12 cellular contexts compared by ENCODE assay signal in the genomic region with DNA sequence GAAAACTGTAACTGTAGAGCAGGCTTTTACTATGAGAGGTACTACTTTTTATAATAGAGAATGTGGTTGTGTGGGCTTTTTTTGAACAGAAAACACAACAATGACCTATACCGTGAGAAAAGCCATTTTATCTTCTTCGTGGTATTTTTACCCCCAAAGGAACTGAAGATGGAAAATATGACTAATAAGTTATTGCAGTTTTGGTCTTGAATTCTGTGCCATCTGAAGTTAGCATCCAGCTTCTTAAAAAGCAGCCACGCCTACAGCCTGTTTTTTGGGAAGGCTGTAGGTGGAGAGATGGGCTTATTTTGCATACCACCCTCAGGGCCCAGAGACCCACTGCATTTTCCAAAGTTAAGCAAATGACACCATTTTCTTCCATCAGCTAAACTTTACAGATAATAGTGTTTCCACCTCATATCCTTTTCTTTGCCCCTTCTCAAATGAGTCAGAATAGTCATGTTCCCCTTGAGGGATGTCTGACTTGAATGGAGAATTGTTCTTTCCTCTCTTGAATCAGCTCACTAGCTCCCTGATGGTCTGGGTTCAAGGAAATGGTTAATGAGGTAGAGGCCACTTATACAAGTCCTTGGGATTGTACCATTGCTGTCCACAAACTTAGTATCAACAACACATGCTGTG. TPM values are rescaled to one million over a fixed set of nuclear protein-coding genes. Genes with fewer than 3 reads are reported as not detected.
DNase-seq lines count a peak whose midpoint lies in the region; ATAC-seq lines count a peak whose summit lies in the region.
"Had no signal": no experiment of that assay in that cellular context is flagged by ENCODE, and none has a peak within 500 bp of the region (broad histone marks: within the 10 kb centered on the region; RNA-seq: fewer than 3 reads in every experiment).

No MANE protein-coding gene starts in this region.

- no peaks in the 10 kb centered on the region for H3K36me3 Mint-ChIP-seq in activated CD4-positive, alpha-beta T cell treated with anti-CD3 and anti-CD28 coated beads, Interleukin-2, amount 10 ng/mL, durations not matched to agents 7 days and 5 days (ENCODE audit: low read depth)
- H3K36me3 Mint-ChIP-seq in stimulated activated effector memory CD8-positive, alpha-beta T cell treated with anti-CD3 and anti-CD28 coated beads, Interleukin-12 subunit alpha, Interleukin-12 subunit beta, amount 100 ng/mL, for 72 hours, result no peaks in the 10 kb centered on the region

- peaks cover 3% of the 10 kb centered on the region for H3K27me3 Mint-ChIP-seq in activated CD4-positive, alpha-beta T cell treated with anti-CD3 and anti-CD28 coated beads, Interleukin-2, amount 10 ng/mL, durations not matched to agents 7 days and 5 days

- POLR2A ChIA-PET in activated CD4-positive, alpha-beta T cell treated with anti-CD3 and anti-CD28 coated beads, Interleukin-2, amount 10 ng/mL, durations not matched to agents 7 days and 5 days (lab: Charles Lee), result no interaction called here

- CTCF ChIA-PET in activated CD4-positive, alpha-beta T cell treated with anti-CD3 and anti-CD28 coated beads, Interleukin-2, amount 10 ng/mL, durations not matched to agents 7 days and 5 days (lab: Charles Lee), result interaction anchor here (0.6 to 1.2 kb wide), 3 partner anchors 9 to 1500 kb away, joined by 3 to 4 read pairs (median 3); no protein-coding TSS in a partner anchor

- peak overlapping the region; percentile 37 for H3K27ac Mint-ChIP-seq in activated CD4-positive, alpha-beta T cell treated with anti-CD3 and anti-CD28 coated beads, Interleukin-2, amount 10 ng/mL, durations not matched to agents 7 days and 5 days
- peak overlapping the region; percentile 52 for H3K27ac Mint-ChIP-seq in stimulated activated effector memory CD8-positive, alpha-beta T cell treated with anti-CD3 and anti-CD28 coated beads, Interleukin-12 subunit alpha, Interleukin-12 subunit beta, amount 100 ng/mL, for 72 hours

- no peaks in the 10 kb centered on the region for H3K4me1 Mint-ChIP-seq in activated CD4-positive, alpha-beta T cell treated with anti-CD3 and anti-CD28 coated beads, Interleukin-2, amount 10 ng/mL, durations not matched to agents 7 days and 5 days
- peaks cover 10% of the 10 kb centered on the region for H3K4me1 Mint-ChIP-seq in stimulated activated effector memory CD8-positive, alpha-beta T cell treated with anti-CD3 and anti-CD28 coated beads, Interleukin-12 subunit alpha, Interleukin-12 subunit beta, amount 100 ng/mL, for 72 hours

- no peak overlapping the region for H3K4me3 Mint-ChIP-seq in activated CD4-positive, alpha-beta T cell treated with anti-CD3 and anti-CD28 coated beads, Interleukin-2, amount 10 ng/mL, durations not matched to agents 7 days and 5 days
- no peak overlapping the region for H3K4me3 Mint-ChIP-seq in stimulated activated effector memory CD8-positive, alpha-beta T cell treated with anti-CD3 and anti-CD28 coated beads, Interleukin-12 subunit alpha, Interleukin-12 subunit beta, amount 100 ng/mL, for 72 hours

- no peak for DNase-seq in activated CD4-positive, alpha-beta T cell treated with anti-CD3 and anti-CD28 coated beads, Interleukin-2, amount 10 ng/mL, durations not matched to agents 7 days and 5 days
- no peak for DNase-seq in activated CD4-positive, alpha-beta T cell treated with anti-CD3 and anti-CD28 coated beads for 1 hour
- DNase-seq in stimulated activated effector memory CD8-positive, alpha-beta T cell treated with anti-CD3 and anti-CD28 coated beads, Interleukin-12 subunit alpha, Interleukin-12 subunit beta, amount 100 ng/mL, for 72 hours (ENCODE audit: low spot score in 2 of 2), result no peak
- DNase-seq in germinal center (ENCODE audit: low spot score) (no peak), hippocampal formation (lab: John Stamatoyannopoulos, UW) (no peak), GOT3 (lab: John Stamatoyannopoulos, UW) (no peak)
- DNase-seq: central memory CD4-positive, alpha-beta T cell; EL; stimulated activated CD4-positive, alpha-beta T cell treated with anti-CD3 and anti-CD28 coated beads, Interleukin-4, amount 100 ng/mL, for 4 hours; thyroid gland had no signal

- peak; percentile 84 for ATAC-seq in GM21529 (IDR thresholded peaks at IDR 0.05; ENCODE audit: unreplicated experiment)
- ATAC-seq in HG03135 (IDR thresholded peaks at IDR 0.05; ENCODE audit: unreplicated experiment), result peak; percentile 67
- peak; percentile 69 for ATAC-seq in stimulated activated effector memory CD8-positive, alpha-beta T cell treated with anti-CD3 and anti-CD28 coated beads, Interleukin-12 subunit alpha, Interleukin-12 subunit beta, amount 100 ng/mL, for 72 hours

- H3K9me3 Mint-ChIP-seq in activated CD4-positive, alpha-beta T cell treated with anti-CD3 and anti-CD28 coated beads, Interleukin-2, amount 10 ng/mL, durations not matched to agents 7 days and 5 days, result no peaks in the 10 kb centered on the region
- H3K9me3 Mint-ChIP-seq in stimulated activated effector memory CD8-positive, alpha-beta T cell treated with anti-CD3 and anti-CD28 coated beads, Interleukin-12 subunit alpha, Interleukin-12 subunit beta, amount 100 ng/mL, for 72 hours, result no peaks in the 10 kb centered on the region

RNA-seq across cellular contexts. Expression of gene TBC1D30, which starts 53.0 kb away (rescaled TPM):
- under 1 TPM; 0.19 to 0.20 TPM for total RNA-seq in activated CD4-positive, alpha-beta T cell treated with anti-CD3 and anti-CD28 coated beads, Interleukin-2, amount 10 ng/mL, durations not matched to agents 7 days and 5 days
